ENCODE assay signal across 8 cellular contexts in genomic region chr15:67066041-67067021, GRCh38.
DNase-seq lines count a peak whose midpoint lies in the region; ATAC-seq and TF ChIP-seq lines count a peak whose summit lies in the region.

No MANE protein-coding gene starts in this region.

- ATAC-seq in GM19397 (IDR thresholded peaks at IDR 0.05; ENCODE audit: unreplicated experiment), result peak; percentile 8
- ATAC-seq in activated naive CD8-positive, alpha-beta T cell treated with anti-CD3 and anti-CD28 coated beads, Interleukin-2, amount 50 U/mL, for 24 hours, result no peak

- H2AFZ ChIP-seq in MM.1S (ENCODE audit: low read length), result peak overlapping the region; percentile 65

- peaks cover 30% of the 10 kb centered on the region for H3F3A ChIP-seq in MM.1S (ENCODE audit: insufficient read depth, low read length)

- H3K4me3 Mint-ChIP-seq in activated naive CD8-positive, alpha-beta T cell treated with anti-CD3 and anti-CD28 coated beads, Interleukin-2, amount 50 U/mL, for 24 hours, result peak overlapping the region; percentile 88

- no peaks in the 10 kb centered on the region for H4K20me1 ChIP-seq in MM.1S (ENCODE audit: insufficient read depth, low read length)

- no peaks in the 10 kb centered on the region for H3K9me3 ChIP-seq in MM.1S (replicated peaks; ENCODE audit: insufficient read depth, low read length)
- H3K9me3 ChIP-seq in iPS-18a (ENCODE audit: control insufficient read depth, low read depth, low read length), result no peaks in the 10 kb centered on the region

- TF ChIP-seq CTCF in MM.1S (IDR thresholded peaks at IDR 0.05; ENCODE audit: low read length), result no peak; the same call in 1 of the 2 replicates

- H3K9ac ChIP-seq in MM.1S (ENCODE audit: low read length) (peak overlapping the region; percentile 81), iPS-18a (ENCODE audit: low read length) (peak overlapping the region; percentile 61)

- peaks cover 23% of the 10 kb centered on the region for H3K4me1 ChIP-seq in MM.1S (ENCODE audit: low read length)
- peaks cover 34% of the 10 kb centered on the region for H3K4me1 ChIP-seq in iPS-18a (ENCODE audit: control insufficient read depth, low read depth, low read length)

- H3K9me2 ChIP-seq in MM.1S (replicated peaks; ENCODE audit: insufficient read depth, low read length), result no peaks in the 10 kb centered on the region

- H3K4me2 ChIP-seq in MM.1S (ENCODE audit: low read depth, low read length), result peak overlapping the region; percentile 97

- peaks cover 58% of the 10 kb centered on the region for H3K4me1 Mint-ChIP-seq in activated naive CD8-positive, alpha-beta T cell treated with anti-CD3 and anti-CD28 coated beads, Interleukin-2, amount 50 U/mL, for 24 hours

- H3K4me3 ChIP-seq in MM.1S (ENCODE audit: low read length) (peak overlapping the region; percentile 95), iPS-18a (ENCODE audit: low read length) (peak overlapping the region; percentile 72)

- H3K9me3 Mint-ChIP-seq in activated naive CD8-positive, alpha-beta T cell treated with anti-CD3 and anti-CD28 coated beads, Interleukin-2, amount 50 U/mL, for 24 hours, result no peaks in the 10 kb centered on the region

- H3K27ac ChIP-seq in MM.1S (ENCODE audit: low read length) (peak overlapping the region; percentile 7; the same call in 1 of the 2 replicates), iPS-18a (ENCODE audit: low read length) (no peak overlapping the region)

- peaks cover 49% of the 10 kb centered on the region for H3K79me2 ChIP-seq in MM.1S (ENCODE audit: low read length)

- H3K36me3 Mint-ChIP-seq in activated naive CD8-positive, alpha-beta T cell treated with anti-CD3 and anti-CD28 coated beads, Interleukin-2, amount 50 U/mL, for 24 hours (ENCODE audit: low read depth), result peaks cover 5% of the 10 kb centered on the region

- H3K27me3 ChIP-seq in MM.1S (replicated peaks; ENCODE audit: insufficient read depth, low read length) (peaks cover 4% of the 10 kb centered on the region; the same call in 1 of the 2 replicates), iPS-18a (ENCODE audit: control insufficient read depth, insufficient read depth, low read length) (peaks cover 61% of the 10 kb centered on the region)

- H3K27ac Mint-ChIP-seq in activated naive CD8-positive, alpha-beta T cell treated with anti-CD3 and anti-CD28 coated beads, Interleukin-2, amount 50 U/mL, for 24 hours, result peak overlapping the region; percentile 82

- H3K27me3 Mint-ChIP-seq in activated naive CD8-positive, alpha-beta T cell treated with anti-CD3 and anti-CD28 coated beads, Interleukin-2, amount 50 U/mL, for 24 hours, result peaks cover 16% of the 10 kb centered on the region

- DNase-seq in MM.1S, result no peak
- no peak for DNase-seq in activated naive CD8-positive, alpha-beta T cell treated with anti-CD3 and anti-CD28 coated beads, Interleukin-2, amount 50 U/mL, for 24 hours
- DNase-seq in stimulated activated CD4-positive, alpha-beta T cell treated with anti-CD3 and anti-CD28 coated beads, Interleukin-4, amount 100 ng/mL, for 24 hours, result peak; percentile 41
- no peak for DNase-seq in cerebellar cortex (ENCODE audit: low spot score)
- DNase-seq in NCI-H2107 treated with DMSO at 0.1 percent for 48 hours (lab: John Stamatoyannopoulos, UW; ENCODE audit: unreplicated experiment), result no peak
- no peak for DNase-seq in NCI-H146 treated with DMSO at 0.1 percent for 48 hours (lab: John Stamatoyannopoulos, UW; ENCODE audit: unreplicated experiment)

- H3K36me3 ChIP-seq in MM.1S (replicated peaks; ENCODE audit: insufficient read depth, low read length) (no peaks in the 10 kb centered on the region), iPS-18a (ENCODE audit: control insufficient read depth, low read depth, low read length) (no peaks in the 10 kb centered on the region)
